Comparison of ENCODE assay signal across 10 cellular contexts in the genomic region with DNA sequence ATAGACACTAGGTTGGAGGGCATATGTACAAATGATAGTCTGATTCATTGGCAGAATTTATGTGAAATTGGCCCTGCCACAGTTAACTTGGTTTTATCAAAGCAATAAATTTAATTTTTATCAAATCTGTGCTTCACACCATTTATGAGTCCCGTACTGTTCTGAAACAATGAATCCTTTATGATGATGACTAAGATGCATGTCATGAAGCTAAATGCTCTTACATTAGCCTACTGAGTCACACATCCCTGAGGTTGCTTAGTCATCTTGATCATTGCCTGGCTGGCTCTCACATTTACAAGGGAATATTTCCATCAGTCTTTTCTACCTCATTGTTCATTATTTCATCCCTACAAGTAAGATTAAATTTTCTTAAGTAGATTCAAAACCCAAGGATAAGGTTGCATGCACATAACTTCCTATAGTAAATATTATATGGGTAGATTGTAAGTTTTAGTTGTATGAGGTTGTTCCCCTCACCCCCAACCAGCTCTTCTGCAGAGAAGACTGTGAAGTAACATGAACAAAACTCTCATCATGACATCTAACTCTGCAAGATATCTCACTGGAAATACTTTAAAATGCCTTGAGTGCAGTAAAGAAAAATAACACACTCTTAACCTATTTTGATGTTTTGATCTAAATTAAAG.
DNase-seq lines count a peak whose midpoint lies in the region; ATAC-seq and TF ChIP-seq lines count a peak whose summit lies in the region.
"Had no signal": no experiment of that assay in that cellular context is flagged by ENCODE, and none has a peak within 500 bp of the region (broad histone marks: within the 10 kb centered on the region; RNA-seq: fewer than 3 reads in every experiment).

No MANE protein-coding gene starts in this region.

- intact Hi-C loops in activated B cell treated with CpG ODN at 0.5 μM for 24 hours (cut with micrococcal nuclease) (no loop called here), colonic mucosa (cut with DNase I) (no loop called here)

- H3K36me3 Mint-ChIP-seq in activated B cell treated with CpG ODN at 0.5 μM for 24 hours (ENCODE audit: low read depth) = peaks cover 2% of the 10 kb centered on the region

- no peaks in the 10 kb centered on the region for H3K9me3 Mint-ChIP-seq in activated B cell treated with CpG ODN at 0.5 μM for 24 hours

- H3K4me1 ChIP-seq in colonic mucosa = no peaks in the 10 kb centered on the region

- ATAC-seq in activated B cell treated with CpG ODN at 0.5 μM for 24 hours (ENCODE audit: low read depth) = peak; percentile 31
- ATAC-seq in GM21367 (IDR thresholded peaks at IDR 0.05; ENCODE audit: unreplicated experiment) = no peak

- CTCF ChIA-PET in activated B cell treated with CpG ODN at 0.5 μM for 24 hours (lab: Charles Lee) = no interaction called here

- no peaks in the 10 kb centered on the region for H3K9me3 ChIP-seq in colonic mucosa

- no peak overlapping the region for H3K27ac Mint-ChIP-seq in activated B cell treated with CpG ODN at 0.5 μM for 24 hours

- POLR2A ChIA-PET in activated B cell treated with CpG ODN at 0.5 μM for 24 hours (lab: Charles Lee) = no interaction called here

- no peak overlapping the region for H3K4me3 ChIP-seq in colonic mucosa

- H3K36me3 ChIP-seq in colonic mucosa = no peaks in the 10 kb centered on the region

- no peaks in the 10 kb centered on the region for H3K27me3 ChIP-seq in colonic mucosa

- peaks cover 1% of the 10 kb centered on the region for H3K27me3 Mint-ChIP-seq in activated B cell treated with CpG ODN at 0.5 μM for 24 hours

- TF ChIP-seq CTCF in activated B cell treated with CpG ODN at 0.5 μM for 24 hours (IDR thresholded peaks at IDR 0.05) = no peak
- TF ChIP-seq CTCF in colonic mucosa (IDR thresholded peaks at IDR 0.05) = no peak

- H3K4me3 Mint-ChIP-seq in activated B cell treated with CpG ODN at 0.5 μM for 24 hours = no peak overlapping the region

- H3K27ac ChIP-seq in colonic mucosa = no peak overlapping the region
- H3K27ac ChIP-seq: HL-60 had no signal

- DNase-seq in stimulated activated CD4-positive, alpha-beta T cell treated with anti-CD3 and anti-CD28 coated beads, Interleukin-15, amount 100 ng/mL, for 24 hours = peak; percentile 22
- DNase-seq in stimulated activated CD4-positive, alpha-beta T cell treated with anti-CD3 and anti-CD28 coated beads, Interleukin-2, amount 100 ng/mL, for 48 hours = no peak
- DNase-seq in activated B cell treated with CpG ODN at 0.5 μM for 24 hours = no peak
- peak; percentile 14 for DNase-seq in iPS-NIHi11 (ENCODE audit: low spot score)
- no peak for DNase-seq in GM19238 (ENCODE audit: insufficient read length, low spot score)
- DNase-seq in NCI-H82 (lab: John Stamatoyannopoulos, UW) = no peak
- no peak for DNase-seq in colonic mucosa
- DNase-seq: GF-D8 had no signal

- H3K4me1 Mint-ChIP-seq in activated B cell treated with CpG ODN at 0.5 μM for 24 hours = peaks cover 30% of the 10 kb centered on the region

- H3K9ac ChIP-seq in colonic mucosa (ENCODE audit: low read depth in 2 of 2, low read length in 2 of 2) = no peak overlapping the region

Comparison
In these comparisons a context has a peak if more than half of its experiments do, and no peak if none do; other contexts are left out.
1. DNase-seq: peak in stimulated activated CD4-positive, alpha-beta T cell treated with anti-CD3 and anti-CD28 coated beads, Interleukin-15, amount 100 ng/mL, for 24 hours (single experiment) and iPS-NIHi11 (single experiment); none in stimulated activated CD4-positive, alpha-beta T cell treated with anti-CD3 and anti-CD28 coated beads, Interleukin-2, amount 100 ng/mL, for 48 hours (0 of 2), activated B cell treated with CpG ODN at 0.5 μM for 24 hours (single experiment), GM19238 (single experiment), NCI-H82 (single experiment) and colonic mucosa (single experiment).